In the genomic region with DNA sequence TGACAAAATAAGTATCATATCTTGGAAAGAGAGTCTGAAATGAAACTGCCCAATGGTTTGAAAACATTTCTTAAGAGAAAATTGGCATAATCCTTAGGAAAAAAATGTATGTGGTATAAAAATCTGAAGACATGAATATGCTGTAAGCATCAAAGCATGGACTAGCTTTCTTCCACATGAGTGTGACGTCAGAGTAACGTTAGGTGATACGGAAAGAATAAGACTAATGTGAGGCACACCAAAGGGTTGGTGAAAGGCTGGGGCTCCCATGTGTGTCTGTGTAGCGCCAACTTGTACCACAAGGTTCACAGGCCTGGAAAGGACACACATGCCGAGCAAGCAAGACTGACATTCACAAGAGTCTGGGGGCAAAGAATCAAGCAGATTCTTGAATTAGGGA, we compare ENCODE assay signal across 31 cellular contexts.
DNase-seq lines count a peak whose midpoint lies in the region; ATAC-seq, FAIRE-seq and TF ChIP-seq lines count a peak whose summit lies in the region.
"Had no signal": no experiment of that assay in that cellular context is flagged by ENCODE, and none has a peak within 500 bp of the region (broad histone marks: within the 10 kb centered on the region; RNA-seq: fewer than 3 reads in every experiment).

No MANE protein-coding gene starts in this region.

- in situ Hi-C loops in HepG2 (cut with HindIII; ENCODE audit: extremely low pct_ligation_motif_present, low pct_unique_long_range_greater_than_20kb) = no loop called here

- no peak overlapping the region for H3K4me2 ChIP-seq in HepG2 (ENCODE audit: low read depth, low read length)
- H3K4me2 ChIP-seq: A549; BLaER1; BLaER1 treated with 17β-estradiol and CSF1 and Interleukin-3, amounts not matched to agents 10 nM and 100 nM had no signal

- H3K9me3 ChIP-seq in HepG2 (ENCODE audit: low read length) = no peaks in the 10 kb centered on the region; the same call in 1 of the 2 replicates
- no peaks in the 10 kb centered on the region for H3K9me3 ChIP-seq in right lobe of liver
- H3K9me3 ChIP-seq in esophagus muscularis mucosa = no peaks in the 10 kb centered on the region
- H3K9me3 ChIP-seq: A549, BE2C, Caco-2 had no signal

- H3K79me2 ChIP-seq in HepG2 (ENCODE audit: insufficient read depth, low read length) = no peaks in the 10 kb centered on the region

- FAIRE-seq in HepG2 (lab: Jason Lieb, UNC) = no peak
- FAIRE-seq: A204.1, A549, D721Med had no signal

- no peak overlapping the region for H3K9ac ChIP-seq in HepG2 (ENCODE audit: insufficient read depth, low read depth, low read length)
- H3K9ac ChIP-seq: BLaER1; BLaER1 treated with 17β-estradiol and CSF1 and Interleukin-3, amounts not matched to agents 10 nM and 100 nM had no signal

- intact Hi-C loops in HepG2 (cut with micrococcal nuclease; ENCODE audit: unreplicated experiment) = no loop called here
- intact Hi-C loops in right lobe of liver (cut with DNase I) = no loop called here
- intact Hi-C loops in esophagus muscularis mucosa (cut with DNase I) = no loop called here

- no peak overlapping the region for H2AFZ ChIP-seq in HepG2 (ENCODE audit: low read length)

- CTCF ChIA-PET in HepG2 (lab: Yijun Ruan, JAX; ENCODE audit: low intra/inter-chr PET ratio, low total read pairs) = no interaction called here

- H3K4me3 ChIP-seq in HepG2 (replicated peaks in 1 of 3; ENCODE audit: insufficient read depth in 1 of 3, low read depth in 2 of 3, low read length in 3 of 3) (no peak overlapping the region), right lobe of liver (no peak overlapping the region), esophagus muscularis mucosa (no peak overlapping the region)
- H3K4me3 ChIP-seq: A549; BLaER1; BLaER1 treated with 17β-estradiol and CSF1 and Interleukin-3, amounts not matched to agents 10 nM and 100 nM had no signal

- POLR2A ChIA-PET in HepG2 (lab: Yijun Ruan, JAX) = no interaction called here

- ATAC-seq in HepG2 (no peak), right lobe of liver (no peak)
- ATAC-seq: A549; CD8-positive, alpha-beta T cell had no signal

- TF ChIP-seq CTCF in HepG2 (CRISPR knock-in tag; IDR thresholded peaks at IDR 0.05) (no peak), right lobe of liver (IDR thresholded peaks at IDR 0.05) (no peak), esophagus muscularis mucosa (IDR thresholded peaks at IDR 0.05) (no peak)

- H3K4me1 ChIP-seq in HepG2 (ENCODE audit: insufficient read depth, low read length) = no peaks in the 10 kb centered on the region
- H3K4me1 ChIP-seq in right lobe of liver = no peaks in the 10 kb centered on the region
- H3K4me1 ChIP-seq in esophagus muscularis mucosa = peaks cover 7 to 14% (median 11%) of the 10 kb centered on the region in 4 donors
- H3K4me1 ChIP-seq: A549, BE2C had no signal

- no TSS peak for BruUV-seq in HepG2 (replicated peaks; lab: Mats Ljungman, UMichigan)

- H4K20me1 ChIP-seq in HepG2 (ENCODE audit: insufficient read depth, low read length) = no peaks in the 10 kb centered on the region
- H4K20me1 ChIP-seq: BLaER1; BLaER1 treated with 17β-estradiol and CSF1 and Interleukin-3, amounts not matched to agents 10 nM and 100 nM had no signal

- H3K27ac ChIP-seq in HepG2 (ENCODE audit: extremely low read length, insufficient read depth, low read length) = no peak overlapping the region
- H3K27ac ChIP-seq in right lobe of liver = no peak overlapping the region
- no peak overlapping the region for H3K27ac ChIP-seq in esophagus muscularis mucosa (replicated peaks in 1 of 4)
- H3K27ac ChIP-seq: 22Rv1; A549; BLaER1; BLaER1 treated with 17β-estradiol and CSF1 and Interleukin-3, amounts not matched to agents 10 nM and 100 nM; C4-2B had no signal

- H3K36me3 ChIP-seq in HepG2 (replicated peaks in 1 of 2; ENCODE audit: control insufficient read depth in 1 of 2, insufficient read depth in 2 of 2, low read length in 2 of 2) = no peaks in the 10 kb centered on the region
- H3K36me3 ChIP-seq in right lobe of liver = no peaks in the 10 kb centered on the region
- H3K36me3 ChIP-seq in esophagus muscularis mucosa = no peaks in the 10 kb centered on the region
- H3K36me3 ChIP-seq: BE2C; BLaER1; BLaER1 treated with 17β-estradiol and CSF1 and Interleukin-3, amounts not matched to agents 10 nM and 100 nM had no signal

- DNase-seq in HepG2 (ENCODE audit: low spot score) (no peak), right lobe of liver (no peak), esophagus muscularis mucosa (ENCODE audit: extremely low spot score) (peak; percentile 60)
- DNase-seq in stimulated activated CD8-positive, alpha-beta memory T cell treated with anti-CD3 and anti-CD28 coated beads, Interleukin-4, amount 100 ng/mL, for 48 hours = no peak
- DNase-seq: 8988T; ACHN; AML-193; BE2C; C1 segment of cervical spinal cord; Caco-2; Calu3; CD4-positive, alpha-beta memory T cell; CD4-positive, alpha-beta T cell; CD4-positive, CD25-positive, alpha-beta regulatory T cell; CD8-positive, alpha-beta memory T cell; CD8-positive, alpha-beta T cell; COR-L47; DMS 273 treated with DMSO at 0.1 percent for 48 hours; DMS153; DMS53; DMS79; DMS79 treated with DMSO at 0.1 percent for 48 hours; DND-41; EL had no signal

- WGBS in HepG2 (ENCODE audit: low lambda C conversion rate) = under 1% methylated on average over 5 of the region's 5 CpGs
- WGBS in right lobe of liver (ENCODE audit: insufficient coverage, low coverage, low lambda C conversion rate, missing lambda C conversion rate) = 63% methylated on average over 5 of the region's 5 CpGs
- 96% methylated on average over 5 of the region's 5 CpGs for WGBS in esophagus muscularis mucosa

- no peak for TF ChIP-seq POLR2A in HepG2 (IDR thresholded peaks at IDR 0.05; ENCODE audit: insufficient read depth in 1 of 2, low read depth in 2 of 2, low read length in 2 of 2)
- TF ChIP-seq POLR2A in right lobe of liver (IDR thresholded peaks at IDR 0.05) = no peak
- TF ChIP-seq POLR2A in esophagus muscularis mucosa (IDR thresholded peaks at IDR 0.05; ENCODE audit: low read depth) = no peak

- TF ChIP-seq EP300 in HepG2 (IDR thresholded peaks at IDR 0.05; ENCODE audit: low read depth in 2 of 2, low read length in 2 of 2) = no peak
- TF ChIP-seq EP300 in HepG2 (CRISPR knock-in tag; IDR thresholded peaks at IDR 0.05; ENCODE audit: borderline replicate concordance) = no peak
- TF ChIP-seq EP300 in esophagus muscularis mucosa (IDR thresholded peaks at IDR 0.05) = no peak

- H3K27me3 ChIP-seq in HepG2 (ENCODE audit: control insufficient read depth in 1 of 2, insufficient read depth in 2 of 2, low read length in 2 of 2) (no peaks in the 10 kb centered on the region), right lobe of liver (no peaks in the 10 kb centered on the region), esophagus muscularis mucosa (no peaks in the 10 kb centered on the region)
- H3K27me3 ChIP-seq: BE2C; BLaER1; BLaER1 treated with 17β-estradiol and CSF1 and Interleukin-3, amounts not matched to agents 10 nM and 100 nM had no signal

- no peak for TF ChIP-seq RAD21 in HepG2 (CRISPR knock-in tag; IDR thresholded peaks at IDR 0.05)

TF ChIP-seq in HepG2, 621 proteins besides CTCF, POLR2A, EP300 and RAD21:
- TF ChIP-seq CREB1 (IDR thresholded peaks at IDR 0.05) (peak; percentile 93), CREB1 (CRISPR knock-in tag; IDR thresholded peaks at IDR 0.05) (no peak), ATF7 (IDR thresholded peaks at IDR 0.05) (peak; percentile 41; the same call in 1 of the 2 replicates), ATF7 (CRISPR knock-in tag; IDR thresholded peaks at IDR 0.05) (no peak), ZNF850 (CRISPR knock-in tag; conservative IDR thresholded peaks at IDR 0.05) (no peak)
